1 cellular context compared by ENCODE assay signal in genomic region chr16:65059421-65059980, GRCh38.
TF ChIP-seq lines count a peak whose summit lies in the region.

No MANE protein-coding gene starts in this region.

TF ChIP-seq in GM23338, 12 proteins besides CTCF, POLR2A, EP300 and RAD21 (continued from another document):
- TF ChIP-seq REST (IDR thresholded peaks at IDR 0.05; ENCODE audit: unreplicated experiment) (no peak), ZNF331 (CRISPR knock-in tag; IDR thresholded peaks at IDR 0.05; ENCODE audit: low read depth) (no peak), STAT1 (IDR thresholded peaks at IDR 0.05; ENCODE audit: unreplicated experiment) (no peak), POLR2AphosphoS5 (IDR thresholded peaks at IDR 0.05; ENCODE audit: low read depth) (no peak), NANOG (IDR thresholded peaks at IDR 0.05; ENCODE audit: borderline replicate concordance) (no peak), JUNB (IDR thresholded peaks at IDR 0.05; ENCODE audit: unreplicated experiment) (no peak)
